In genomic region chr5:100838048-100838473, GRCh38 we compare ENCODE assay signal across 12 cellular contexts.
DNase-seq lines count a peak whose midpoint lies in the region; ATAC-seq lines count a peak whose summit lies in the region.
"Had no signal": no experiment of that assay in that cellular context is flagged by ENCODE, and none has a peak within 500 bp of the region (broad histone marks: within the 10 kb centered on the region; RNA-seq: fewer than 3 reads in every experiment).

No MANE protein-coding gene starts in this region.

- H3K4me3 Mint-ChIP-seq in activated CD8-positive, alpha-beta memory T cell treated with anti-CD3 and anti-CD28 coated beads, Interleukin-2, amount 10 ng/mL, durations not matched to agents 7 days and 5 days = no peak overlapping the region

- H3K36me3 Mint-ChIP-seq in activated CD8-positive, alpha-beta memory T cell treated with anti-CD3 and anti-CD28 coated beads, Interleukin-2, amount 10 ng/mL, durations not matched to agents 7 days and 5 days = peaks cover 38% of the 10 kb centered on the region

- no peak for DNase-seq in activated CD8-positive, alpha-beta memory T cell treated with anti-CD3 and anti-CD28 coated beads, Interleukin-2, amount 10 ng/mL, durations not matched to agents 7 days and 5 days
- no peak for DNase-seq in activated CD8-positive, alpha-beta memory T cell treated with anti-CD3 and anti-CD28 coated beads, Interleukin-2, amount 50 U/mL, for 48 hours
- peak; percentile 26 for DNase-seq in amniotic epithelial cell (ENCODE audit: low read depth)
- DNase-seq in stimulated activated naive CD8-positive, alpha-beta T cell treated with anti-CD3 and anti-CD28 coated beads, Interleukin-15, Interleukin-2, amounts not matched to agents 100 U/mL and 50 U/mL, for 24 hours = no peak
- no peak for DNase-seq in KBM-7
- DNase-seq in NCI-H446 (lab: John Stamatoyannopoulos, UW) = no peak
- DNase-seq: mesendoderm, NCI-H1092 treated with DMSO at 0.1 percent for 48 hours, NCI-H510A treated with DMSO at 0.1 percent for 48 hours had no signal

- H3K4me1 Mint-ChIP-seq in activated CD8-positive, alpha-beta memory T cell treated with anti-CD3 and anti-CD28 coated beads, Interleukin-2, amount 10 ng/mL, durations not matched to agents 7 days and 5 days = peaks cover 48% of the 10 kb centered on the region

- CTCF ChIA-PET in activated CD8-positive, alpha-beta memory T cell treated with anti-CD3 and anti-CD28 coated beads, Interleukin-2, amount 10 ng/mL, durations not matched to agents 7 days and 5 days (lab: Charles Lee) = interaction anchor here (1.6 to 1.7 kb wide), 2 partner anchors 60 to 63 kb away, joined by 4 read pairs; no protein-coding TSS in a partner anchor

- no peaks in the 10 kb centered on the region for H3K27me3 Mint-ChIP-seq in activated CD8-positive, alpha-beta memory T cell treated with anti-CD3 and anti-CD28 coated beads, Interleukin-2, amount 10 ng/mL, durations not matched to agents 7 days and 5 days

- H3K9me3 Mint-ChIP-seq in activated CD8-positive, alpha-beta memory T cell treated with anti-CD3 and anti-CD28 coated beads, Interleukin-2, amount 10 ng/mL, durations not matched to agents 7 days and 5 days (ENCODE audit: low read depth) = peaks cover 2% of the 10 kb centered on the region

- peak overlapping the region; percentile 60 for H3K27ac Mint-ChIP-seq in activated CD8-positive, alpha-beta memory T cell treated with anti-CD3 and anti-CD28 coated beads, Interleukin-2, amount 10 ng/mL, durations not matched to agents 7 days and 5 days

- in situ Hi-C loops in KBM-7 (cut with MboI; ENCODE audit: low pct_unique_long_range_greater_than_20kb, low sequenced_read_pairs) = no loop called here

- ATAC-seq in activated CD8-positive, alpha-beta memory T cell treated with anti-CD3 and anti-CD28 coated beads, Interleukin-2, amount 10 ng/mL, durations not matched to agents 7 days and 5 days = no peak
- ATAC-seq in HG02870 (IDR thresholded peaks at IDR 0.05; ENCODE audit: unreplicated experiment) = peak; percentile 34
- ATAC-seq in stimulated activated naive CD8-positive, alpha-beta T cell treated with anti-CD3 and anti-CD28 coated beads, Interleukin-15, Interleukin-2, amounts not matched to agents 100 U/mL and 50 U/mL, for 24 hours = peak; percentile 38
- ATAC-seq in HG03039 (IDR thresholded peaks at IDR 0.05; ENCODE audit: unreplicated experiment) = no peak
- ATAC-seq: Right ventricle myocardium inferior had no signal

Comparison
In these comparisons a context has a peak if more than half of its experiments do, and no peak if none do; other contexts are left out.
1. ATAC-seq: peak in HG02870 (single experiment) and stimulated activated naive CD8-positive, alpha-beta T cell treated with anti-CD3 and anti-CD28 coated beads, Interleukin-15, Interleukin-2, amounts not matched to agents 100 U/mL and 50 U/mL, for 24 hours (single experiment); none in activated CD8-positive, alpha-beta memory T cell treated with anti-CD3 and anti-CD28 coated beads, Interleukin-2, amount 10 ng/mL, durations not matched to agents 7 days and 5 days (single experiment) and HG03039 (single experiment).